ENCODE assay signal across 8 cellular contexts in genomic region chr3:69410301-69410700, GRCh38. TPM values are rescaled to one million over a fixed set of nuclear protein-coding genes. Genes with fewer than 3 reads are reported as not detected.
DNase-seq lines count a peak whose midpoint lies in the region; ATAC-seq, FAIRE-seq and TF ChIP-seq lines count a peak whose summit lies in the region.

No MANE protein-coding gene starts in this region.

- DNase-seq in A172 (ENCODE audit: low spot score), result peak; percentile 56
- no peak for DNase-seq in GM12892 (ENCODE audit: insufficient read length)
- DNase-seq in NCI-H2227 (lab: John Stamatoyannopoulos, UW; ENCODE audit: unreplicated experiment), result peak; percentile 61
- peak; percentile 47 for DNase-seq in activated CD4-positive, CD25-positive, alpha-beta regulatory T cell treated with anti-CD3 and anti-CD28 coated beads, Interleukin-2, amount 50 U/mL, for 16 hours (ENCODE audit: low read depth, low spot score)
- DNase-seq in cerebellum (ENCODE audit: low spot score), result peak; percentile 13
- peak; percentile 39 to 43 (median 39) for DNase-seq in stimulated activated CD4-positive, alpha-beta T cell treated with anti-CD3 and anti-CD28 coated beads, TNF-alpha, amount 100 ng/mL, for 4 hours (ENCODE audit: low read depth in 3 of 3)

- no peaks in the 10 kb centered on the region for H3K36me3 ChIP-seq in liver (ENCODE audit: control insufficient read depth in 4 of 4, insufficient read depth in 3 of 4, low read depth in 1 of 4, low read length in 3 of 4)

- peak; percentile 96 for ATAC-seq in HG02840 (IDR thresholded peaks at IDR 0.05; ENCODE audit: low FRiP score, unreplicated experiment)

- peak; percentile 78 to 88 for TF ChIP-seq RAD21 in liver (IDR thresholded peaks at IDR 0.05)

- 21% methylated on average over 8 of the region's 8 CpGs for WGBS in liver

- no peak overlapping the region for H3K4me3 ChIP-seq in liver (ENCODE audit: low read depth in 1 of 3, low read length in 3 of 3)

- no peak overlapping the region for H3K27ac ChIP-seq in liver (ENCODE audit: low read depth in 1 of 2, low read length in 2 of 2)

- peaks cover 0 to 8% (median 6%) of the 10 kb centered on the region in 4 donors for H3K4me1 ChIP-seq in liver (ENCODE audit: control insufficient read depth in 4 of 4, insufficient read depth in 4 of 4, low read length in 3 of 4)

- no peak for TF ChIP-seq POLR2A in GM12892 (IDR thresholded peaks at IDR 0.05; ENCODE audit: low read depth, low read length)

- peak; percentile 90 for TF ChIP-seq CTCF in liver (IDR thresholded peaks at IDR 0.05; ENCODE audit: low read depth, low read length, missing input control)

- no peaks in the 10 kb centered on the region for H3K27me3 ChIP-seq in liver (ENCODE audit: control insufficient read depth in 4 of 4, insufficient read depth in 4 of 4, low read length in 3 of 4)

- peaks cover 0 to 1% (median under 1%) of the 10 kb centered on the region in 4 donors for H3K9me3 ChIP-seq in liver (ENCODE audit: control insufficient read depth in 4 of 4, low read length in 3 of 4)

- peak; percentile 80 for FAIRE-seq in GM12892 (lab: Jason Lieb, UNC)

- no peak overlapping the region for H3K9ac ChIP-seq in liver (ENCODE audit: low read depth in 1 of 2, low read length in 2 of 2)

TF ChIP-seq in liver, 16 proteins besides CTCF, POLR2A, EP300 and RAD21:
- TF ChIP-seq SP1 (IDR thresholded peaks at IDR 0.05) (no peak), REST (IDR thresholded peaks at IDR 0.05) (no peak), NR2F2 (IDR thresholded peaks at IDR 0.05) (no peak), HNF4G (IDR thresholded peaks at IDR 0.05) (no peak), MAX (IDR thresholded peaks at IDR 0.05) (no peak), FOXA1 (IDR thresholded peaks at IDR 0.05) (no peak), RXRA (IDR thresholded peaks at IDR 0.05) (no peak), TAF1 (conservative IDR thresholded peaks at IDR 0.05) (no peak), FOXA2 (IDR thresholded peaks at IDR 0.05) (no peak), GABPA (IDR thresholded peaks at IDR 0.05 in 1 of 2, conservative IDR thresholded peaks at IDR 0.05 in 1 of 2) (no peak), YY1 (IDR thresholded peaks at IDR 0.05) (no peak), EGR1 (IDR thresholded peaks at IDR 0.05; ENCODE audit: low read depth in 2 of 2) (no peak), HNF4A (conservative IDR thresholded peaks at IDR 0.05) (no peak), JUND (IDR thresholded peaks at IDR 0.05) (no peak)
- TF ChIP-seq, protein P1, sequence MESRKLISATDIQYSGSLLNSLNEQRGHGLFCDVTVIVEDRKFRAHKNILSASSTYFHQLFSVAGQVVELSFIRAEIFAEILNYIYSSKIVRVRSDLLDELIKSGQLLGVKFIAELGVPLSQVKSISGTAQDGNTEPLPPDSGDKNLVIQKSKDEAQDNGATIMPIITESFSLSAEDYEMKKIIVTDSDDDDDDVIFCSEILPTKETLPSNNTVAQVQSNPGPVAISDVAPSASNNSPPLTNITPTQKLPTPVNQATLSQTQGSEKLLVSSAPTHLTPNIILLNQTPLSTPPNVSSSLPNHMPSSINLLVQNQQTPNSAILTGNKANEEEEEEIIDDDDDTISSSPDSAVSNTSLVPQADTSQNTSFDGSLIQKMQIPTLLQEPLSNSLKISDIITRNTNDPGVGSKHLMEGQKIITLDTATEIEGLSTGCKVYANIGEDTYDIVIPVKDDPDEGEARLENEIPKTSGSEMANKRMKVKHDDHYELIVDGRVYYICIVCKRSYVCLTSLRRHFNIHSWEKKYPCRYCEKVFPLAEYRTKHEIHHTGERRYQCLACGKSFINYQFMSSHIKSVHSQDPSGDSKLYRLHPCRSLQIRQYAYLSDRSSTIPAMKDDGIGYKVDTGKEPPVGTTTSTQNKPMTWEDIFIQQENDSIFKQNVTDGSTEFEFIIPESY (IDR thresholded peaks at IDR 0.05), result no peak
- TF ChIP-seq, protein P2, sequence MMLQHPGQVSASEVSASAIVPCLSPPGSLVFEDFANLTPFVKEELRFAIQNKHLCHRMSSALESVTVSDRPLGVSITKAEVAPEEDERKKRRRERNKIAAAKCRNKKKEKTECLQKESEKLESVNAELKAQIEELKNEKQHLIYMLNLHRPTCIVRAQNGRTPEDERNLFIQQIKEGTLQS (IDR thresholded peaks at IDR 0.05), result no peak

RNA-seq across cellular contexts. Expression of gene FRMD4B, which starts 24.4 kb away (rescaled TPM):
- 1.2 and 1.6 TPM in 2 replicates for total RNA-seq in A172 (2014; rRNA removed; shearing (Covaris generic))
- polyA plus RNA-seq in GM12892 (2012; ENCODE audit: missing spikeins), result 0.47 TPM
- 37.7 TPM for total RNA-seq in cerebellum
- 10 to 100 TPM; 22.5 to 22.6 TPM for total RNA-seq in liver
- polyA plus RNA-seq in liver, result 1 to 10 TPM; 7.3 to 7.6 TPM
